ENCODE assay signal across 11 cellular contexts in the genomic region with DNA sequence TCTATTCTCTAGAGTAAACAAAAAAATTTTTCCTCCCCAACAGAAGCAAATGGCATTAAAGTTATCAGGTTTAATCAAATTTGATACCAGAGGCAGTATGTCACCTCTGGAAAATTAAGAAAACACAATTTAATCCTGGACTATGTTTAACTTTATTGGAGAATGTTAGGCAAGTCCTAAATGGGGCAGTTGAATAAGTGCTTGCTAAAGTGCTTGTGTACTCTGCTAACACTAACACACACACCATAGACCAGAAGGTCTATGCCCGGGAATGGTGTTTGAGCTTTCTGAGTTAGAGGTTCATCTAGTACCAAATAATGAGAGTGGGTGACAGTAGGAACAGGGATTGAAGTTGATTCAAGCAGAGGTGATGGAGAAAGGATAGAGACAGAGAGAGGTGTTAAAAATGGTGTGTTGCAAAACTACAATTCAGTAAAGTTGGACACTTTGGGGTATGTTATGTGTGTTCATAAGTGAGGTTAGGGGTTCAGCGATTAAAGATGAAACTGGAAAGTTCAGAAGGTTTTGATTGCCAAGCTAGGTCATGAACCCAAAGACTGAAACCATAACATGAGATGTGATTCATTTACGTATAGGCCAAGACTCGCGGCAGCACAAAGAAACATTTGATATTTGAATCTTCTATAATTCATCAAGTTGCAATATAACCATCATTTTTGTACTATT. TPM values are rescaled to one million over a fixed set of nuclear protein-coding genes. Genes with fewer than 3 reads are reported as not detected.
DNase-seq lines count a peak whose midpoint lies in the region; ATAC-seq and TF ChIP-seq lines count a peak whose summit lies in the region.
"Had no signal": no experiment of that assay in that cellular context is flagged by ENCODE, and none has a peak within 500 bp of the region (broad histone marks: within the 10 kb centered on the region; RNA-seq: fewer than 3 reads in every experiment).

No MANE protein-coding gene starts in this region.

- H3K4me1 ChIP-seq in osteoblast (ENCODE audit: insufficient read depth, low read length): no peaks in the 10 kb centered on the region
- H3K4me1 ChIP-seq: breast epithelium had no signal

- no peak for DNase-seq in activated CD8-positive, alpha-beta memory T cell treated with anti-CD3 and anti-CD28 coated beads, Interleukin-2, amount 10 ng/mL, durations not matched to agents 7 days and 5 days
- DNase-seq in activated CD8-positive, alpha-beta memory T cell treated with anti-CD3 and anti-CD28 coated beads, Interleukin-2, amount 50 U/mL, for 48 hours: no peak
- peak; percentile 43 for DNase-seq in osteoblast (ENCODE audit: insufficient read length, low spot score, missing footprints)
- no peak for DNase-seq in CD4-positive, alpha-beta T cell
- DNase-seq in epidermal melanocyte (ENCODE audit: insufficient read length, low spot score): no peak
- DNase-seq: EL, NCI-H510A treated with DMSO at 0.1 percent for 48 hours had no signal

- POLR2A ChIA-PET in CD4-positive, alpha-beta T cell (lab: Charles Lee): interaction anchor here (1.5 kb wide), 1 partner anchor 10 kb away, joined by 5 read pairs; no protein-coding TSS in a partner anchor

- peaks cover 28% of the 10 kb centered on the region for H3K4me1 Mint-ChIP-seq in activated CD8-positive, alpha-beta memory T cell treated with anti-CD3 and anti-CD28 coated beads, Interleukin-2, amount 10 ng/mL, durations not matched to agents 7 days and 5 days
- H3K4me1 Mint-ChIP-seq in CD4-positive, alpha-beta T cell (ENCODE audit: low read depth): peaks cover 23% of the 10 kb centered on the region

- no peaks in the 10 kb centered on the region for H3K27me3 Mint-ChIP-seq in activated CD8-positive, alpha-beta memory T cell treated with anti-CD3 and anti-CD28 coated beads, Interleukin-2, amount 10 ng/mL, durations not matched to agents 7 days and 5 days
- H3K27me3 Mint-ChIP-seq in CD4-positive, alpha-beta T cell: no peaks in the 10 kb centered on the region

- intact Hi-C loops in CD4-positive, alpha-beta T cell (cut with DNase I, micrococcal nuclease): no loop called here

- no peak overlapping the region for H2AFZ ChIP-seq in osteoblast (ENCODE audit: low read length)

- H3K36me3 Mint-ChIP-seq in activated CD8-positive, alpha-beta memory T cell treated with anti-CD3 and anti-CD28 coated beads, Interleukin-2, amount 10 ng/mL, durations not matched to agents 7 days and 5 days: peaks cover 4% of the 10 kb centered on the region
- H3K36me3 Mint-ChIP-seq in CD4-positive, alpha-beta T cell (ENCODE audit: low read depth): no peaks in the 10 kb centered on the region

- no peaks in the 10 kb centered on the region for H4K20me1 ChIP-seq in osteoblast (ENCODE audit: insufficient read depth, low read length)

- no peak for TF ChIP-seq CTCF in osteoblast (IDR thresholded peaks at IDR 0.05; ENCODE audit: extremely low read depth, low read depth, low read length)
- no peak for TF ChIP-seq CTCF in CD4-positive, alpha-beta T cell (IDR thresholded peaks at IDR 0.05)

- H3K27ac ChIP-seq in osteoblast (ENCODE audit: low read depth, low read length): no peak overlapping the region
- no peak overlapping the region for H3K27ac ChIP-seq in CD4-positive, alpha-beta T cell (ENCODE audit: low read depth, low read length)
- H3K27ac ChIP-seq: breast epithelium had no signal

- H3K4me3 Mint-ChIP-seq in activated CD8-positive, alpha-beta memory T cell treated with anti-CD3 and anti-CD28 coated beads, Interleukin-2, amount 10 ng/mL, durations not matched to agents 7 days and 5 days: peak overlapping the region; percentile 1
- no peak overlapping the region for H3K4me3 Mint-ChIP-seq in CD4-positive, alpha-beta T cell

- CTCF ChIA-PET in activated CD8-positive, alpha-beta memory T cell treated with anti-CD3 and anti-CD28 coated beads, Interleukin-2, amount 10 ng/mL, durations not matched to agents 7 days and 5 days (lab: Charles Lee): interaction anchor here (0.8 to 1.1 kb wide), 3 partner anchors 12 to 22 kb away, joined by 3 read pairs; no protein-coding TSS in a partner anchor
- CTCF ChIA-PET in CD4-positive, alpha-beta T cell (lab: Charles Lee): interaction anchor here (0.6 kb wide), 1 partner anchor 93 kb away, joined by 3 read pairs; no protein-coding TSS in a partner anchor

- H3K36me3 ChIP-seq in osteoblast (ENCODE audit: insufficient read depth, low read length): no peaks in the 10 kb centered on the region
- H3K36me3 ChIP-seq: breast epithelium had no signal

- H3K27me3 ChIP-seq in osteoblast (ENCODE audit: insufficient read depth, low read length): no peaks in the 10 kb centered on the region
- no peaks in the 10 kb centered on the region for H3K27me3 ChIP-seq in CD4-positive, alpha-beta T cell (ENCODE audit: control insufficient read depth, insufficient read depth, low read length)
- H3K27me3 ChIP-seq: breast epithelium had no signal

- no peaks in the 10 kb centered on the region for H3K79me2 ChIP-seq in osteoblast (ENCODE audit: insufficient read depth, low read length)

- ATAC-seq in activated CD8-positive, alpha-beta memory T cell treated with anti-CD3 and anti-CD28 coated beads, Interleukin-2, amount 10 ng/mL, durations not matched to agents 7 days and 5 days: peak; percentile 74
- ATAC-seq in GM21529 (IDR thresholded peaks at IDR 0.05; ENCODE audit: unreplicated experiment): peak; percentile 45
- peak; percentile 38 for ATAC-seq in HG03565 (IDR thresholded peaks at IDR 0.05; ENCODE audit: unreplicated experiment)
- no peak for ATAC-seq in GM21825 (IDR thresholded peaks at IDR 0.05; ENCODE audit: unreplicated experiment)
- no peak for ATAC-seq in CD4-positive, alpha-beta T cell (ENCODE audit: poor library complexity)

- H3K4me3 ChIP-seq in osteoblast (ENCODE audit: insufficient read depth, low read length): no peak overlapping the region
- H3K4me3 ChIP-seq: breast epithelium had no signal

- no peaks in the 10 kb centered on the region for H3K9me3 Mint-ChIP-seq in activated CD8-positive, alpha-beta memory T cell treated with anti-CD3 and anti-CD28 coated beads, Interleukin-2, amount 10 ng/mL, durations not matched to agents 7 days and 5 days (ENCODE audit: low read depth)
- no peaks in the 10 kb centered on the region for H3K9me3 Mint-ChIP-seq in CD4-positive, alpha-beta T cell

- H3K4me2 ChIP-seq in osteoblast (ENCODE audit: insufficient read depth, low read length): no peak overlapping the region

- no peaks in the 10 kb centered on the region for H3K9me3 ChIP-seq in osteoblast (ENCODE audit: low read depth, low read length)
- H3K9me3 ChIP-seq in CD4-positive, alpha-beta T cell (ENCODE audit: control insufficient read depth, low read length): no peaks in the 10 kb centered on the region
- H3K9me3 ChIP-seq: breast epithelium had no signal

- H3K27ac Mint-ChIP-seq in activated CD8-positive, alpha-beta memory T cell treated with anti-CD3 and anti-CD28 coated beads, Interleukin-2, amount 10 ng/mL, durations not matched to agents 7 days and 5 days: peak overlapping the region; percentile 23
- H3K27ac Mint-ChIP-seq in CD4-positive, alpha-beta T cell: no peak overlapping the region

RNA-seq across cellular contexts. Expression of gene PEX13, which starts 40.5 kb away (rescaled TPM):
- 10 to 100 TPM; 19.4 to 21.8 TPM for total RNA-seq in activated CD8-positive, alpha-beta memory T cell treated with anti-CD3 and anti-CD28 coated beads, Interleukin-2, amount 10 ng/mL, durations not matched to agents 7 days and 5 days
- 33.3 and 34.0 TPM in 2 replicates for total RNA-seq in osteoblast
- 10 to 100 TPM in 1 of 2 experiments, 1 to 10 TPM in 1; 8.6 to 12.2 TPM for total RNA-seq in CD4-positive, alpha-beta T cell

RNA-seq across cellular contexts. Expression of gene PUS10, which starts 41.0 kb away (rescaled TPM):
- 1 to 10 TPM; 6.7 to 9.5 TPM for total RNA-seq in activated CD8-positive, alpha-beta memory T cell treated with anti-CD3 and anti-CD28 coated beads, Interleukin-2, amount 10 ng/mL, durations not matched to agents 7 days and 5 days
- total RNA-seq in osteoblast: 5.6 and 5.8 TPM in 2 replicates
- 1 to 10 TPM; 2.0 to 2.6 TPM for total RNA-seq in CD4-positive, alpha-beta T cell

Comparison
In these comparisons a context has a peak if more than half of its experiments do, and no peak if none do; other contexts are left out.
1. ATAC-seq: peak in activated CD8-positive, alpha-beta memory T cell treated with anti-CD3 and anti-CD28 coated beads, Interleukin-2, amount 10 ng/mL, durations not matched to agents 7 days and 5 days (single experiment), GM21529 (single experiment) and HG03565 (single experiment); none in GM21825 (single experiment) and CD4-positive, alpha-beta T cell (single experiment).